Comparison of ENCODE assay signal across 23 cellular contexts in the genomic region with DNA sequence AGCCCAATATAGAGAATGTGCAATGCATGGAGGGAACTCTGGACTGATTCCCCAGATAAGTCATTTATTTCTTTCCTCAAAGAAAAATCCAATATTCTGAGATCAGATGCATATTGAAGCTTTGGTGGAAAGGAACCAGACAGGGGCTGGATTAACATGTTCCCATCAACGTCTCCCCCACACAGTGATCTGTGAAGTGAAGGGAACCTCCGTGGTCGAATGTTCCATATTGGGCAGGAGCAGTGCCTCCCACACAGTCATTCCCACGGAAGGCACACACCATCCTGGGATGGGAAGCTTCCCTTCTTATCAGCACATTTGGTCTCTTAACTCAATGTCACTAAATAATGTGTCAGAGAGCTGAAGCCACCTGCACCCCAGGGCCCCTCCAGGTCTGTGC.
"Had no signal": no experiment of that assay in that cellular context is flagged by ENCODE, and none has a peak within 500 bp of the region (broad histone marks: within the 10 kb centered on the region; RNA-seq: fewer than 3 reads in every experiment).

No MANE protein-coding gene starts in this region.

- DNase-seq: IMR-90, Karpas-422, KG1, MG63, NCI-H1092, NCI-H1105 treated with DMSO at 0.1 percent for 48 hours, NCI-H1417 treated with DMSO at 0.1 percent for 48 hours, NCI-H146, NCI-H1694 treated with DMSO at 0.1 percent for 48 hours, NCI-H1930, NCI-H2081, NCI-H2107, NCI-H226, NCI-H446, NCI-H510A, NCI-H524 treated with DMSO at 0.1 percent for 48 hours, NCI-H69, NCI-H774, RPMI8226, SHP77, SK-N-SH, SW 1271 had no signal

- ATAC-seq: HepG2 had no signal
